ENCODE assay signal across 1 cellular context in genomic region chr5:96218653-96219052, GRCh38.
TF ChIP-seq lines count a peak whose summit lies in the region.

No MANE protein-coding gene starts in this region.

TF ChIP-seq in WTC11, 78 proteins besides CTCF, POLR2A, EP300 and RAD21 (continued from another document):
- no peak for TF ChIP-seq FOXP4 (CRISPR knock-in tag; IDR thresholded peaks at IDR 0.05)
- TF ChIP-seq SP1 (CRISPR knock-in tag; conservative IDR thresholded peaks at IDR 0.05): no peak
- no peak for TF ChIP-seq ATF3 (CRISPR knock-in tag; conservative IDR thresholded peaks at IDR 0.05)
